8 cellular contexts compared by ENCODE assay signal in genomic region chr10:102114861-102115618, GRCh38. TPM values are rescaled to one million over a fixed set of nuclear protein-coding genes. Genes with fewer than 3 reads are reported as not detected.
A peak's percentile ranks its signal among the peaks of the same experiment; 100 is the strongest.
DNase-seq lines count a peak whose midpoint lies in the region; ATAC-seq, FAIRE-seq and TF ChIP-seq lines count a peak whose summit lies in the region.

No MANE protein-coding gene starts in this region.

- TF ChIP-seq POLR2A in endothelial cell of umbilical vein (IDR thresholded peaks at IDR 0.05; ENCODE audit: low read depth, low read length), result peak; percentile 76

- BruUV-seq in endothelial cell of umbilical vein (replicated peaks; lab: Mats Ljungman, UMichigan), result no TSS peak

- peaks cover 21 to 68% (median 55%) of the 10 kb centered on the region in 4 donors for H3K4me1 Mint-ChIP-seq in CD4-positive, CD25-positive, alpha-beta regulatory T cell

- dilution Hi-C loops in endothelial cell of umbilical vein (cut with MboI; ENCODE audit: extremely low pct_ligation_motif_present, low sequenced_read_pairs), result no loop called here

- peak; percentile 72 to 87 (median 79) for DNase-seq in CD4-positive, CD25-positive, alpha-beta regulatory T cell
- peak; percentile 80 for DNase-seq in NT2/D1 (ENCODE audit: low read depth, low spot score)
- DNase-seq in activated CD8-positive, alpha-beta memory T cell treated with anti-CD3 and anti-CD28 coated beads, Interleukin-2, amount 50 U/mL, for 48 hours, result peak; percentile 92
- peak; percentile 81 for DNase-seq in endothelial cell of umbilical vein (ENCODE audit: low read depth, low spot score)
- peak; percentile 84 for DNase-seq in middle frontal gyrus (ENCODE audit: extremely low spot score, low spot score)
- peak; percentile 86 to 87 for DNase-seq in stimulated activated CD8-positive, alpha-beta memory T cell treated with anti-CD3 and anti-CD28 coated beads, Interleukin-2, amount 100 ng/mL, for 48 hours (ENCODE audit: low read depth in 2 of 2)

- POLR2A ChIA-PET in endothelial cell of umbilical vein (lab: Charles Lee), result interaction anchor here (0.6 to 1.3 kb wide), 4 partner anchors 11 to 44 kb away, joined by 3 to 5 read pairs (median 4); no protein-coding TSS in a partner anchor

- no peaks in the 10 kb centered on the region for H3K9me3 Mint-ChIP-seq in CD4-positive, CD25-positive, alpha-beta regulatory T cell

- peaks cover 14% of the 10 kb centered on the region for H3K36me3 ChIP-seq in CD4-positive, CD25-positive, alpha-beta regulatory T cell (ENCODE audit: control insufficient read depth, insufficient read depth, low read length)
- H3K36me3 ChIP-seq in NT2/D1 (ENCODE audit: insufficient read depth, insufficient read length, low read length) (peaks cover 32% of the 10 kb centered on the region), endothelial cell of umbilical vein (ENCODE audit: control insufficient read depth in 2 of 2, extremely low read depth in 1 of 2, insufficient read depth in 2 of 2, low read length in 2 of 2) (peaks cover 11 to 13% of the 10 kb centered on the region in 2 experiments)

- H3K4me2 ChIP-seq in endothelial cell of umbilical vein (ENCODE audit: insufficient read depth, low read length), result peak overlapping the region; percentile 31

- FAIRE-seq in endothelial cell of umbilical vein (lab: Jason Lieb, UNC), result peak; percentile 96

- no peaks in the 10 kb centered on the region for H3K9me3 ChIP-seq in CD4-positive, CD25-positive, alpha-beta regulatory T cell (ENCODE audit: control insufficient read depth in 2 of 2, low read length in 2 of 2)
- H3K9me3 ChIP-seq in NT2/D1 (ENCODE audit: insufficient read depth, low read length), result no peaks in the 10 kb centered on the region
- no peaks in the 10 kb centered on the region for H3K9me3 ChIP-seq in endothelial cell of umbilical vein (replicated peaks; ENCODE audit: control insufficient read depth, insufficient read depth, low read length)

- peaks cover 71% of the 10 kb centered on the region for H3K4me1 ChIP-seq in CD4-positive, CD25-positive, alpha-beta regulatory T cell (ENCODE audit: control insufficient read depth, insufficient read depth, low read length, poor library complexity, severe bottlenecking)
- peaks cover 8% of the 10 kb centered on the region for H3K4me1 ChIP-seq in NT2/D1 (ENCODE audit: insufficient read depth, insufficient read length)
- peaks cover 56% of the 10 kb centered on the region for H3K4me1 ChIP-seq in endothelial cell of umbilical vein (ENCODE audit: control insufficient read depth, extremely low read depth, insufficient read depth, low read length)

- peak; percentile 71 to 73 for ATAC-seq in CD4-positive, CD25-positive, alpha-beta regulatory T cell (ENCODE audit: low read depth in 2 of 2)
- ATAC-seq in GM19324 (IDR thresholded peaks at IDR 0.05; ENCODE audit: low FRiP score, unreplicated experiment) (peak; percentile 72), HG03521 (IDR thresholded peaks at IDR 0.05; ENCODE audit: unreplicated experiment) (peak; percentile 59)

- peaks cover 56% of the 10 kb centered on the region for H3K79me2 ChIP-seq in endothelial cell of umbilical vein (ENCODE audit: control insufficient read depth, insufficient read depth, low read length)

- H4K20me1 ChIP-seq in endothelial cell of umbilical vein (replicated peaks; ENCODE audit: control insufficient read depth, extremely low read depth, insufficient read depth, low read length), result no peaks in the 10 kb centered on the region

- peaks cover 16% of the 10 kb centered on the region for H3K36me3 Mint-ChIP-seq in CD4-positive, CD25-positive, alpha-beta regulatory T cell

- peak overlapping the region; percentile 68 for H2AFZ ChIP-seq in endothelial cell of umbilical vein (ENCODE audit: low read depth, low read length)

- TF ChIP-seq CTCF in endothelial cell of umbilical vein (IDR thresholded peaks at IDR 0.05; ENCODE audit: extremely low read depth in 1 of 2, insufficient read depth in 1 of 2, low read depth in 1 of 2, low read length in 2 of 2), result no peak

- H3K27me3 Mint-ChIP-seq in CD4-positive, CD25-positive, alpha-beta regulatory T cell, result no peaks in the 10 kb centered on the region

- CTCF ChIA-PET in endothelial cell of umbilical vein (lab: Charles Lee), result interaction anchor here (1.0 to 3.0 kb wide), 6 partner anchors 13 to 274 kb away, joined by 3 to 19 read pairs (median 6); partner anchors contain the start of gene HPS6

- peak overlapping the region; percentile 91 for H3K27ac ChIP-seq in CD4-positive, CD25-positive, alpha-beta regulatory T cell (ENCODE audit: insufficient read depth, low read length, poor library complexity, severe bottlenecking)
- no peak overlapping the region for H3K27ac ChIP-seq in endothelial cell of umbilical vein (ENCODE audit: insufficient read depth, low read depth, low read length)

- H3K4me3 Mint-ChIP-seq in CD4-positive, CD25-positive, alpha-beta regulatory T cell, result peak overlapping the region; percentile 92 to 98 (median 93)

- peak overlapping the region; percentile 73 for H3K4me3 ChIP-seq in CD4-positive, CD25-positive, alpha-beta regulatory T cell (ENCODE audit: low read depth, low read length)
- H3K4me3 ChIP-seq in NT2/D1 (ENCODE audit: insufficient read length, low read depth) (peak overlapping the region; percentile 66), endothelial cell of umbilical vein (replicated peaks in 1 of 3; ENCODE audit: insufficient read depth in 1 of 3, low read depth in 1 of 3, low read length in 3 of 3) (peak overlapping the region in 2 of 3 experiments; percentile 32 to 58)

- no peaks in the 10 kb centered on the region for H3K27me3 ChIP-seq in CD4-positive, CD25-positive, alpha-beta regulatory T cell (ENCODE audit: control insufficient read depth, insufficient read depth, low read length)
- H3K27me3 ChIP-seq in NT2/D1 (ENCODE audit: insufficient read depth, insufficient read length) (no peaks in the 10 kb centered on the region), endothelial cell of umbilical vein (ENCODE audit: control insufficient read depth in 2 of 2, insufficient read depth in 2 of 2, low read length in 2 of 2) (no peaks in the 10 kb centered on the region)

- peak overlapping the region; percentile 70 for H3K9ac ChIP-seq in NT2/D1 (ENCODE audit: insufficient read length, low read depth)
- no peak overlapping the region for H3K9ac ChIP-seq in endothelial cell of umbilical vein (replicated peaks; ENCODE audit: extremely low read depth, insufficient read depth, low read length)

- peak overlapping the region; percentile 87 to 98 (median 91) for H3K27ac Mint-ChIP-seq in CD4-positive, CD25-positive, alpha-beta regulatory T cell

- intact Hi-C loops in endothelial cell of umbilical vein (cut with micrococcal nuclease), result loop anchor here (2.0 to 5.0 kb wide), 2 partner anchors 37 to 50 kb away; partner anchors contain the start of genes HPS6 and NOLC1

- H3K9me1 ChIP-seq in endothelial cell of umbilical vein (replicated peaks; ENCODE audit: control insufficient read depth, extremely low read depth, insufficient read depth, low read length), result no peaks in the 10 kb centered on the region

RNA-seq across cellular contexts. Expression of gene LDB1, which starts 5.1 kb away (rescaled TPM):
- total RNA-seq in CD4-positive, CD25-positive, alpha-beta regulatory T cell, result 120 TPM
- 10 to 100 TPM; 18.1 to 30.5 (median 27.1) TPM for polyA plus RNA-seq in CD4-positive, CD25-positive, alpha-beta regulatory T cell
- 65.7 and 67.7 TPM in 2 replicates for total RNA-seq in endothelial cell of umbilical vein
- 137 and 149 TPM in 2 replicates for polyA plus RNA-seq in endothelial cell of umbilical vein
- polyA plus RNA-seq in endothelial cell of umbilical vein (2011; cell fraction: cytosol; rRNA removed), result 73.3 and 78.4 TPM in 2 replicates
- polyA plus RNA-seq in endothelial cell of umbilical vein (2011; cell fraction: nucleus; rRNA removed), result 307 and 369 TPM in 2 replicates
- 64.8 and 70.6 TPM in 2 replicates for polyA plus RNA-seq in endothelial cell of umbilical vein (2012)
- polyA minus RNA-seq in endothelial cell of umbilical vein, result 153 and 184 TPM in 2 replicates
- polyA minus RNA-seq in endothelial cell of umbilical vein (2011; cell fraction: cytosol; rRNA and poly(A)+ RNA removed), result 33.7 TPM
- polyA minus RNA-seq in endothelial cell of umbilical vein (2011; cell fraction: nucleus; rRNA and poly(A)+ RNA removed), result 78.4 and 81.0 TPM in 2 replicates

RNA-seq across cellular contexts. Expression of gene PPRC1, which starts 17.8 kb away (rescaled TPM):
- total RNA-seq in CD4-positive, CD25-positive, alpha-beta regulatory T cell, result 35.3 TPM
- polyA plus RNA-seq in CD4-positive, CD25-positive, alpha-beta regulatory T cell, result 10 to 100 TPM in 2 of 4 donors, 1 to 10 TPM in 2; 6.6 to 13.0 (median 8.7) TPM
- total RNA-seq in endothelial cell of umbilical vein, result 49.9 and 52.9 TPM in 2 replicates
- 26.1 and 27.0 TPM in 2 replicates for polyA plus RNA-seq in endothelial cell of umbilical vein
- polyA plus RNA-seq in endothelial cell of umbilical vein (2011; cell fraction: cytosol; rRNA removed), result 21.3 and 22.0 TPM in 2 replicates
- polyA plus RNA-seq in endothelial cell of umbilical vein (2011; cell fraction: nucleus; rRNA removed), result 79.9 and 81.1 TPM in 2 replicates
- polyA plus RNA-seq in endothelial cell of umbilical vein (2012), result 33.8 and 34.1 TPM in 2 replicates
- polyA minus RNA-seq in endothelial cell of umbilical vein, result 46.1 and 48.0 TPM in 2 replicates
- 24.3 TPM for polyA minus RNA-seq in endothelial cell of umbilical vein (2011; cell fraction: cytosol; rRNA and poly(A)+ RNA removed)
- 34.3 and 47.4 TPM in 2 replicates for polyA minus RNA-seq in endothelial cell of umbilical vein (2011; cell fraction: nucleus; rRNA and poly(A)+ RNA removed)

RNA-seq across cellular contexts. Expression of gene NOLC1, which starts 37.1 kb away (rescaled TPM):
- total RNA-seq in CD4-positive, CD25-positive, alpha-beta regulatory T cell, result 35.6 TPM
- 10 to 100 TPM; 29.5 to 46.5 (median 42.1) TPM for polyA plus RNA-seq in CD4-positive, CD25-positive, alpha-beta regulatory T cell
- 68.2 and 73.1 TPM in 2 replicates for total RNA-seq in endothelial cell of umbilical vein
- polyA plus RNA-seq in endothelial cell of umbilical vein, result 26.0 and 32.1 TPM in 2 replicates
- 54.2 and 70.4 TPM in 2 replicates for polyA plus RNA-seq in endothelial cell of umbilical vein (2011; cell fraction: cytosol; rRNA removed)
- polyA plus RNA-seq in endothelial cell of umbilical vein (2011; cell fraction: nucleus; rRNA removed), result 60.0 and 83.8 TPM in 2 replicates
- polyA plus RNA-seq in endothelial cell of umbilical vein (2012), result 69.4 and 83.2 TPM in 2 replicates
- polyA minus RNA-seq in endothelial cell of umbilical vein, result 29.8 and 32.6 TPM in 2 replicates
- 116 TPM for polyA minus RNA-seq in endothelial cell of umbilical vein (2011; cell fraction: cytosol; rRNA and poly(A)+ RNA removed)
- 10.9 and 13.1 TPM in 2 replicates for polyA minus RNA-seq in endothelial cell of umbilical vein (2011; cell fraction: nucleus; rRNA and poly(A)+ RNA removed)

RNA-seq across cellular contexts. Expression of gene HPS6, which starts 49.9 kb away (rescaled TPM):
- total RNA-seq in CD4-positive, CD25-positive, alpha-beta regulatory T cell, result 15.8 TPM
- polyA plus RNA-seq in CD4-positive, CD25-positive, alpha-beta regulatory T cell, result 10 to 100 TPM; 27.2 to 36.2 (median 29.2) TPM
- total RNA-seq in endothelial cell of umbilical vein, result 18.5 TPM in 2 replicates
- polyA plus RNA-seq in endothelial cell of umbilical vein, result 9.3 and 11.6 TPM in 2 replicates
- 5.3 and 6.0 TPM in 2 replicates for polyA plus RNA-seq in endothelial cell of umbilical vein (2011; cell fraction: cytosol; rRNA removed)
- 2.9 and 3.0 TPM in 2 replicates for polyA plus RNA-seq in endothelial cell of umbilical vein (2011; cell fraction: nucleus; rRNA removed)
- polyA plus RNA-seq in endothelial cell of umbilical vein (2012), result 10.9 and 12.3 TPM in 2 replicates
- polyA minus RNA-seq in endothelial cell of umbilical vein, result 12.1 and 12.6 TPM in 2 replicates
- 15.7 TPM for polyA minus RNA-seq in endothelial cell of umbilical vein (2011; cell fraction: cytosol; rRNA and poly(A)+ RNA removed)
- polyA minus RNA-seq in endothelial cell of umbilical vein (2011; cell fraction: nucleus; rRNA and poly(A)+ RNA removed), result 3.1 and 3.9 TPM in 2 replicates

RNA-seq across cellular contexts. Expression of gene ARMH3, which starts 59.1 kb away (rescaled TPM):
- total RNA-seq in CD4-positive, CD25-positive, alpha-beta regulatory T cell, result 42.2 TPM
- 10 to 100 TPM; 21.3 to 29.5 (median 24.2) TPM for polyA plus RNA-seq in CD4-positive, CD25-positive, alpha-beta regulatory T cell
- 16.6 and 17.6 TPM in 2 replicates for total RNA-seq in endothelial cell of umbilical vein
- 12.6 and 13.1 TPM in 2 replicates for polyA plus RNA-seq in endothelial cell of umbilical vein
- polyA plus RNA-seq in endothelial cell of umbilical vein (2011; cell fraction: cytosol; rRNA removed), result 11.9 TPM in 2 replicates
- polyA plus RNA-seq in endothelial cell of umbilical vein (2011; cell fraction: nucleus; rRNA removed), result 16.9 and 18.1 TPM in 2 replicates
- polyA plus RNA-seq in endothelial cell of umbilical vein (2012), result 14.3 and 14.4 TPM in 2 replicates
- polyA minus RNA-seq in endothelial cell of umbilical vein, result 21.4 and 22.7 TPM in 2 replicates
- polyA minus RNA-seq in endothelial cell of umbilical vein (2011; cell fraction: cytosol; rRNA and poly(A)+ RNA removed), result 7.9 TPM
- 19.2 and 23.5 TPM in 2 replicates for polyA minus RNA-seq in endothelial cell of umbilical vein (2011; cell fraction: nucleus; rRNA and poly(A)+ RNA removed)
